ENCODE assay signal across 8 cellular contexts in genomic region chr19:27793128-27793643, GRCh38.
DNase-seq lines count a peak whose midpoint lies in the region; ATAC-seq and TF ChIP-seq lines count a peak whose summit lies in the region.

No MANE protein-coding gene starts in this region.

- peak overlapping the region; percentile 91 for H3K27ac Mint-ChIP-seq in dendritic cell treated with granulocyte-macrophage colony-stimulating factor and Interleukin-4, amounts not matched to agents 40 ng/mL and 50 ng/mL, for 4 days

- peak; percentile 80 for ATAC-seq in GM18907 (IDR thresholded peaks at IDR 0.05; ENCODE audit: unreplicated experiment)
- peak; percentile 51 for ATAC-seq in HG03135 (IDR thresholded peaks at IDR 0.05; ENCODE audit: unreplicated experiment)

- no peak for TF ChIP-seq POLR2A in lower leg skin (IDR thresholded peaks at IDR 0.05)

- intact Hi-C loops in dendritic cell treated with granulocyte-macrophage colony-stimulating factor and Interleukin-4, amounts not matched to agents 40 ng/mL and 50 ng/mL, for 4 days (cut with micrococcal nuclease), result loop anchor here (5.0 kb wide), 1 partner anchor 1419 kb away; the partner anchor contains the start of gene UQCRFS1
- intact Hi-C loops in lower leg skin (cut with DNase I; ENCODE audit: low total_unique reads), result no loop called here

- peak overlapping the region; percentile 93 for H3K4me3 Mint-ChIP-seq in dendritic cell treated with granulocyte-macrophage colony-stimulating factor and Interleukin-4, amounts not matched to agents 40 ng/mL and 50 ng/mL, for 4 days

- 1 to 2% methylated on average over 16 to 20 of the region's 20 CpGs for WGBS in lower leg skin, 2 donors

- H3K4me1 Mint-ChIP-seq in dendritic cell treated with granulocyte-macrophage colony-stimulating factor and Interleukin-4, amounts not matched to agents 40 ng/mL and 50 ng/mL, for 4 days (ENCODE audit: low read depth), result peaks cover 25% of the 10 kb centered on the region

- H3K27me3 Mint-ChIP-seq in dendritic cell treated with granulocyte-macrophage colony-stimulating factor and Interleukin-4, amounts not matched to agents 40 ng/mL and 50 ng/mL, for 4 days, result no peaks in the 10 kb centered on the region

- H3K4me3 ChIP-seq in AG10803 (ENCODE audit: low read length), result peak overlapping the region; percentile 99
- H3K4me3 ChIP-seq in WI38 (ENCODE audit: low read depth, low read length), result peak overlapping the region; percentile 93
- peak overlapping the region; percentile 79 for H3K4me3 ChIP-seq in lower leg skin (ENCODE audit: low read depth, poor library complexity, severe bottlenecking)

- peaks cover 30% of the 10 kb centered on the region for H3K36me3 Mint-ChIP-seq in dendritic cell treated with granulocyte-macrophage colony-stimulating factor and Interleukin-4, amounts not matched to agents 40 ng/mL and 50 ng/mL, for 4 days (ENCODE audit: low read depth)

- TF ChIP-seq CTCF in AG10803 (conservative IDR thresholded peaks at IDR 0.05; ENCODE audit: low read length) (no peak), WI38 (IDR thresholded peaks at IDR 0.05; ENCODE audit: low read depth, low read length) (no peak), lower leg skin (IDR thresholded peaks at IDR 0.05) (no peak)

- peak; percentile 75 for DNase-seq in AG10803 (ENCODE audit: low read depth)
- DNase-seq in NCI-H2171 (lab: John Stamatoyannopoulos, UW), result peak; percentile 78
- peak in 1 of 2 donors; percentile 75 for DNase-seq in lower leg skin (ENCODE audit: low spot score in 2 of 2)
- peak; percentile 37 for DNase-seq in stimulated activated CD8-positive, alpha-beta memory T cell treated with anti-CD3 and anti-CD28 coated beads, Interleukin-15, amount 100 ng/mL, for 1 hour (ENCODE audit: low read depth)

- H3K9me3 Mint-ChIP-seq in dendritic cell treated with granulocyte-macrophage colony-stimulating factor and Interleukin-4, amounts not matched to agents 40 ng/mL and 50 ng/mL, for 4 days, result no peaks in the 10 kb centered on the region
